ENCODE assay signal across 8 cellular contexts in the genomic region with DNA sequence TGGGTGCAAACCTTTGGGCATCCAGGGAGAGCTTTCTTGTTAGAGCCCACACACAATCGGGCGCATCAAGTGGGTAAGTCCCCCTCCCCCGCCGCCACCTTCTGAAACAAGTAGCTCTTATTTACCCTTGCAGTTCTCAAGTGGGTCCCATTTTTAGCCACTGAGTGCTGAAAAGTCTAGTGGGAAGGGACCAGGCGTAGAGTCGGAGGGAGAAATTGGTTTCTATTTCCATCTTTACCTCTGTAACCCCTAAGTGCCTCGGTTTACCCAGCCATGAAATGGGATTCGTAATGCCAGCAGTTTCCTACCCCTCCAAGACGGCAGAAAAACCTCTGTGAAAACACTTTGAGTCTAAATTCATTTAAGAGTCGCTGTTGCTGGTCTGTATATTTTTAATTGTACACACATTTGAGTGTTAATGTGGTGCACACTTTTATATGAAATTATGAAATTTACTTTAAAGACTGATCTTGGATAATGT. TPM values are rescaled to one million over a fixed set of nuclear protein-coding genes. Genes with fewer than 3 reads are reported as not detected.
DNase-seq lines count a peak whose midpoint lies in the region; ATAC-seq and TF ChIP-seq lines count a peak whose summit lies in the region.

No MANE protein-coding gene starts in this region.

- intact Hi-C loops in dorsolateral prefrontal cortex (cut with DNase I) = loop anchor here in 1 of 2 donors (5.0 kb wide), 1 partner anchor 46 kb away; the partner anchor contains the start of gene ALG14
- intact Hi-C loops in aorta (cut with DNase I) = loop anchor here (1.0 to 10.0 kb wide), 4 partner anchors 32 to 117 kb away; partner anchors contain the start of genes ALG14 (in 1 of the 2) and RWDD3 (in 1 of the 2)

- TF ChIP-seq CTCF in dorsolateral prefrontal cortex (IDR thresholded peaks at IDR 0.05 in 54 of 56, conservative IDR thresholded peaks at IDR 0.05 in 2 of 56; ENCODE audit: low read depth in 1 of 56, partially characterized antibody in 56 of 56) = no peak

- H3K9me3 ChIP-seq in NT2/D1 (ENCODE audit: insufficient read depth, low read length) (no peaks in the 10 kb centered on the region), mucosa of rectum (ENCODE audit: control insufficient read depth in 2 of 2, low read length in 2 of 2) (no peaks in the 10 kb centered on the region), aorta (ENCODE audit: control insufficient read depth, low read length) (no peaks in the 10 kb centered on the region)

- no peaks in the 10 kb centered on the region for H3K36me3 ChIP-seq in NT2/D1 (ENCODE audit: insufficient read depth, insufficient read length, low read length)
- H3K36me3 ChIP-seq in mucosa of rectum (ENCODE audit: control insufficient read depth in 2 of 2, insufficient read depth in 2 of 2, low read length in 2 of 2) = no peaks in the 10 kb centered on the region
- peaks cover 0 to 1% of the 10 kb centered on the region in 2 donors for H3K36me3 ChIP-seq in aorta (ENCODE audit: control insufficient read depth in 1 of 2, insufficient read depth in 2 of 2, low read length in 1 of 2)

- peak overlapping the region; percentile 86 for H3K9ac ChIP-seq in NT2/D1 (ENCODE audit: insufficient read length, low read depth)
- peak overlapping the region; percentile 72 to 84 for H3K9ac ChIP-seq in mucosa of rectum (ENCODE audit: low read depth in 1 of 2, low read length in 2 of 2)

- H3K27me3 ChIP-seq in NT2/D1 (ENCODE audit: insufficient read depth, insufficient read length) (peaks cover 36% of the 10 kb centered on the region), dorsolateral prefrontal cortex (no peaks in the 10 kb centered on the region), mucosa of rectum (ENCODE audit: control insufficient read depth in 2 of 2, insufficient read depth in 2 of 2, low read length in 2 of 2) (peaks cover 0 to 2% of the 10 kb centered on the region in 2 donors), aorta (ENCODE audit: control insufficient read depth in 1 of 2, insufficient read depth in 2 of 2, low read length in 1 of 2) (no peaks in the 10 kb centered on the region)

- WGBS in aorta, 2 donors = 20 to 22% methylated on average over 10 of the region's 10 CpGs

- H3K4me3 ChIP-seq in GM08714 (ENCODE audit: low read length) (peak overlapping the region; percentile 65), NT2/D1 (ENCODE audit: insufficient read length, low read depth) (peak overlapping the region; percentile 70), dorsolateral prefrontal cortex (peak overlapping the region; percentile 41 to 92 (median 77)), mucosa of rectum (ENCODE audit: low read length in 2 of 2) (peak overlapping the region; percentile 78 to 86), aorta (ENCODE audit: low read length in 2 of 2) (peak overlapping the region; percentile 88 to 99)

- DNase-seq in NT2/D1 (ENCODE audit: low read depth, low spot score) (no peak), dorsolateral prefrontal cortex (peak in 3 of 10 donors; percentile 31 to 38 (median 32)), aorta (no peak), NCI-H748 treated with DMSO at 0.1 percent for 48 hours (lab: John Stamatoyannopoulos, UW) (no peak)

- H3K27ac ChIP-seq in dorsolateral prefrontal cortex (peak overlapping the region in 51 of 59 donors; percentile 7 to 92 (median 78)), mucosa of rectum (ENCODE audit: low read depth in 2 of 2, low read length in 2 of 2) (peak overlapping the region in 1 of 2 donors; percentile 79), aorta (ENCODE audit: low read depth in 1 of 2, low read length in 2 of 2) (no peak overlapping the region)

- ATAC-seq in aorta (ENCODE audit: low FRiP score) = no peak
- ATAC-seq in GM21447 (IDR thresholded peaks at IDR 0.05; ENCODE audit: unreplicated experiment) = no peak
- ATAC-seq in HG03139 (IDR thresholded peaks at IDR 0.05; ENCODE audit: unreplicated experiment) = no peak

- H3K4me1 ChIP-seq in NT2/D1 (ENCODE audit: insufficient read depth, insufficient read length) (peaks cover 2% of the 10 kb centered on the region), mucosa of rectum (ENCODE audit: control insufficient read depth in 2 of 2, insufficient read depth in 2 of 2, low read length in 2 of 2) (peaks cover 9 to 12% of the 10 kb centered on the region in 2 donors), aorta (ENCODE audit: control insufficient read depth in 1 of 2, insufficient read depth in 2 of 2, low read length in 2 of 2) (peaks cover 2 to 3% of the 10 kb centered on the region in 2 donors)

RNA-seq across cellular contexts. Expression of gene TLCD4, which starts 0.9 kb away (rescaled TPM):
- total RNA-seq in dorsolateral prefrontal cortex (100 to 1,000 TPM in 1 of 120 experiments, 10 to 100 TPM in 119; 30.3 to 104 (median 55.5) TPM), aorta (10 to 100 TPM in 1 of 2 donors, 1 to 10 TPM in 1; 9.3 to 17.3 TPM)
- polyA plus RNA-seq in aorta = 1 to 10 TPM; 2.7 to 5.5 TPM

RNA-seq across cellular contexts. Expression of gene ALG14, which starts 45.3 kb away (rescaled TPM):
- total RNA-seq in dorsolateral prefrontal cortex (10 to 100 TPM in 30 of 120 experiments, 1 to 10 TPM in 90; 2.4 to 18.5 (median 8.3) TPM), aorta (1 to 10 TPM; 2.8 to 3.2 TPM)
- under 1 TPM; 0.50 to 0.79 TPM for polyA plus RNA-seq in aorta

Comparison
In these comparisons a context has a peak if more than half of its experiments do, and no peak if none do; other contexts are left out.
1. H3K27ac ChIP-seq: peak in dorsolateral prefrontal cortex (51 of 59); none in aorta (0 of 2).
2. Peak in every context shown above with its lines, with median percentiles within 50 percentile points of each other: H3K4me3 ChIP-seq.